ENCODE assay signal across 14 cellular contexts in the genomic region with DNA sequence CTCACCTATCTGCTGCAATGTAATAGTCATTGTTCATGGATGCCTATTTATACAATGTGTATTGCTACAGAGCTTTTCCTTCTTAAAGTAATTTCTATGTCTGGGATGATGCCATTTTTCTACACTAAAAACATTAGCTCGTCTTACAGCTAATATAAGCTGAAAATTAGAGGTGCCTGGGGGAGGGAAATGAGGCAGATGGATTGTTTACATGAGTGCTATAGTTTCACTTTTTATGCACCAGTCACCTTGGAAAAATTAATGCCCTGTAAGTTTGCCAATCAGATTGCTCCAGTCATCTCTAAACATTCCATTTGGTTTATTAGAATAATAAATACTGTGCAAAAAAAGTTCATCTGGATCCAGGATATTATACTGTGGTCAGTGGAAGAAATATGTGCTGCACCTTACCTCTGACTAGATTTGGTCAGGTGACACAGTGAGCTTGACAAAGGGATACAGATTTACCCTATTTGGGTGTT.
DNase-seq lines count a peak whose midpoint lies in the region; ATAC-seq and TF ChIP-seq lines count a peak whose summit lies in the region.
"Had no signal": no experiment of that assay in that cellular context is flagged by ENCODE, and none has a peak within 500 bp of the region (broad histone marks: within the 10 kb centered on the region; RNA-seq: fewer than 3 reads in every experiment).

No MANE protein-coding gene starts in this region.

- no peaks in the 10 kb centered on the region for H3K79me1 ChIP-seq in mesenchymal stem cell (replicated peaks; ENCODE audit: low read length, poor library complexity, severe bottlenecking)

- no peak overlapping the region for H3K18ac ChIP-seq in mesenchymal stem cell (ENCODE audit: low read depth in 1 of 2, low read length in 2 of 2)

- no peaks in the 10 kb centered on the region for H3K36me3 Mint-ChIP-seq in HFFc6 (ENCODE audit: low read depth)
- H3K36me3 Mint-ChIP-seq in brain: no peaks in the 10 kb centered on the region

- POLR2A ChIA-PET in AG04449 (lab: Yijun Ruan, JAX): interaction anchor here (1.8 kb wide), 1 partner anchor 537 kb away, joined by 5 read pairs; a partner anchor contains a TSS

- no peak overlapping the region for H3K4me2 ChIP-seq in mesenchymal stem cell (ENCODE audit: low read length, poor library complexity, severe bottlenecking)

- CTCF ChIA-PET in AG04449 (lab: Yijun Ruan, JAX): interaction anchor here (1.4 to 1.8 kb wide), 3 partner anchors 10 to 569 kb away, joined by 3 to 5 read pairs (median 4); no protein-coding TSS in a partner anchor

- H3K27me3 Mint-ChIP-seq in HFFc6 (ENCODE audit: insufficient read depth) (no peaks in the 10 kb centered on the region), brain (no peaks in the 10 kb centered on the region)

- H3K4me1 ChIP-seq in mesenchymal stem cell (ENCODE audit: control insufficient read depth, insufficient read depth, low read depth, low read length): peaks cover under 1% of the 10 kb centered on the region

- H3K9me3 Mint-ChIP-seq in HFFc6 (no peaks in the 10 kb centered on the region), brain (no peaks in the 10 kb centered on the region)
- H3K9me3 Mint-ChIP-seq: activated T-cell treated with anti-CD3 and anti-CD28 coated beads, Interleukin-2, amount 50 U/mL, for 4 hours had no signal

- H2AK5ac ChIP-seq in mesenchymal stem cell (ENCODE audit: low read length, severe bottlenecking): no peak overlapping the region

- no CpG with 5 or more reads among the region's 1 CpG for WGBS in mesenchymal stem cell

- H3K4me3 Mint-ChIP-seq in HFFc6 (peak overlapping the region; percentile 59), brain (no peak overlapping the region)
- H3K4me3 Mint-ChIP-seq: activated T-cell treated with anti-CD3 and anti-CD28 coated beads, Interleukin-2, amount 50 U/mL, for 4 hours had no signal

- H4K8ac ChIP-seq in mesenchymal stem cell (ENCODE audit: low read length): no peak overlapping the region

- no peak overlapping the region for H2BK12ac ChIP-seq in mesenchymal stem cell (ENCODE audit: low read length in 2 of 2)

- no peak overlapping the region for H3K4ac ChIP-seq in mesenchymal stem cell (ENCODE audit: low read depth in 1 of 2, low read length in 2 of 2)

- H3K4me1 Mint-ChIP-seq in HFFc6 (ENCODE audit: low read depth) (peaks cover 51% of the 10 kb centered on the region), brain (peaks cover 73% of the 10 kb centered on the region)

- H2BK120ac ChIP-seq in mesenchymal stem cell (ENCODE audit: low read depth, low read length): no peak overlapping the region

- H3K36me3 ChIP-seq in mesenchymal stem cell (ENCODE audit: control insufficient read depth in 1 of 2, insufficient read depth in 2 of 2, low read depth in 1 of 2, low read length in 2 of 2): no peaks in the 10 kb centered on the region
- H3K36me3 ChIP-seq: BE2C, right atrium auricular region had no signal

- peak overlapping the region; percentile 61 for H3K27ac Mint-ChIP-seq in HFFc6
- peak overlapping the region in 3 of 5 experiments; percentile 22 to 84 (median 51) for H3K27ac Mint-ChIP-seq in brain

- H3K23ac ChIP-seq in mesenchymal stem cell (ENCODE audit: low read length in 2 of 2): no peak overlapping the region

- H2BK5ac ChIP-seq in mesenchymal stem cell (ENCODE audit: low read depth, low read length, poor library complexity, severe bottlenecking): no peak overlapping the region

- ATAC-seq in GM18907 (IDR thresholded peaks at IDR 0.05; ENCODE audit: unreplicated experiment) (no peak), GM19023 (IDR thresholded peaks at IDR 0.05; ENCODE audit: unreplicated experiment) (no peak)
- ATAC-seq: activated T-cell treated with anti-CD3 and anti-CD28 coated beads, Interleukin-2, amount 50 U/mL, for 4 hours had no signal

- H3K27me3 ChIP-seq in mesenchymal stem cell (ENCODE audit: control insufficient read depth in 1 of 2, insufficient read depth in 1 of 2, low read length in 2 of 2): no peaks in the 10 kb centered on the region
- H3K27me3 ChIP-seq: BE2C, right atrium auricular region had no signal

- no peak overlapping the region for H2BK15ac ChIP-seq in mesenchymal stem cell (ENCODE audit: low read depth, poor library complexity, severe bottlenecking)

- no peaks in the 10 kb centered on the region for H3K9me3 ChIP-seq in mesenchymal stem cell (ENCODE audit: control insufficient read depth, low read length)
- H3K9me3 ChIP-seq: BE2C, right atrium auricular region had no signal

- no peak overlapping the region for H3K14ac ChIP-seq in mesenchymal stem cell (ENCODE audit: low read length in 2 of 2)

- DNase-seq in AG04449 (ENCODE audit: low read depth, low spot score): peak; percentile 58
- DNase-seq in HFFc6: peak; percentile 75
- peak; percentile 21 for DNase-seq in mesenchymal stem cell
- no peak for DNase-seq in HUDEP-2 (lab: John Stamatoyannopoulos, UW; ENCODE audit: unreplicated experiment in 76 of 76)
- no peak for DNase-seq in COLO829 (ENCODE audit: low spot score)
- DNase-seq: activated T-cell treated with anti-CD3 and anti-CD28 coated beads, Interleukin-2, amount 50 U/mL, for 4 hours; BE2C; glutamatergic neuron; NCI-H2029 treated with DMSO at 0.1 percent for 48 hours had no signal

- H4K91ac ChIP-seq in mesenchymal stem cell (ENCODE audit: low read length): no peak overlapping the region

- H3K27ac ChIP-seq in mesenchymal stem cell (ENCODE audit: low read length, poor library complexity, severe bottlenecking): no peak overlapping the region
- H3K27ac ChIP-seq: right atrium auricular region had no signal

- no peak for TF ChIP-seq CTCF in AG04449 (IDR thresholded peaks at IDR 0.05; ENCODE audit: insufficient read depth, low read length, missing control alignments)
- no peak for TF ChIP-seq CTCF in HFFc6 (IDR thresholded peaks at IDR 0.05)
- TF ChIP-seq CTCF in brain (conservative IDR thresholded peaks at IDR 0.05): no peak

- H3K4me3 ChIP-seq in AG04449 (ENCODE audit: low read depth, low read length): no peak overlapping the region
- H3K4me3 ChIP-seq in mesenchymal stem cell (ENCODE audit: insufficient read depth in 1 of 2, low read depth in 1 of 2, low read length in 2 of 2): no peak overlapping the region
- H3K4me3 ChIP-seq: lung, right atrium auricular region had no signal

- no peak overlapping the region for H3K9ac ChIP-seq in mesenchymal stem cell (ENCODE audit: low read length)

- H2AFZ ChIP-seq in mesenchymal stem cell (ENCODE audit: low read depth, low read length): no peak overlapping the region

Comparison
In these comparisons a context has a peak if more than half of its experiments do, and no peak if none do; other contexts are left out.
1. DNase-seq: peak in AG04449 (single experiment), HFFc6 (single experiment) and mesenchymal stem cell (single experiment); none in HUDEP-2 (0 of 76) and COLO829 (single experiment).